In the genomic region with DNA sequence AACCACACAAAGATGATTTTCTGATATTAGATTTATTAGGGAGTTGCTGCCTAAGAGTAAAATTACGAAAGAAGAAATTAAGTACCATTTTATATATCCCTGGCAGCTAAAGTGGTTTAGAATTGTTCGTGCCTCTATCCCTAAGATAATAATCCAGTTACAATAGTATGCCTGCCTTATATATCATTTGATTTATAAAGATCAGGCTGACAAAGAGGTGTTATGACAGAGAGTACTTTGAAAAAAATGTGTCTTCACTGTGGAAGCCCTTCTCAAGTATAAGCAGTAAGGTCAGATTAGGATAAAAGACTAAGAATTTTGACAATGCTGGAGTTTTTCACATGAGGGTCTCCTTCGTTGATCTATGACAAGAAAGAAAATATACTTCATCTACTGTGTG, we compare ENCODE assay signal across 19 cellular contexts.
"Had no signal": no experiment of that assay in that cellular context is flagged by ENCODE, and none has a peak within 500 bp of the region (broad histone marks: within the 10 kb centered on the region; RNA-seq: fewer than 3 reads in every experiment).

No MANE protein-coding gene starts in this region.

- H3K4me3 ChIP-seq: neural progenitor cell, ovary, pancreas, prostate gland, psoas muscle, right atrium auricular region, right lobe of liver, sigmoid colon, skin epidermis, smooth muscle cell, spleen had no signal

- H3K27me3 ChIP-seq: neural progenitor cell, neutrophil, ovary, pancreas, right atrium auricular region, right lobe of liver, sigmoid colon, spleen had no signal

- H3K27ac ChIP-seq: neural progenitor cell, neutrophil, ovary, pancreas, parathyroid adenoma, prostate gland, psoas muscle, right atrium auricular region, right lobe of liver, sigmoid colon, skin epidermis, spleen had no signal

- H3K4me1 ChIP-seq: neural progenitor cell, pancreas, parathyroid adenoma, prostate gland, psoas muscle, right atrium auricular region, right lobe of liver, sigmoid colon, spleen had no signal

- H3K9me3 ChIP-seq: neutrophil, ovary, pancreas, prostate gland, psoas muscle, right atrium auricular region, right lobe of liver, sigmoid colon, spleen had no signal

- H3K36me3 ChIP-seq: neural progenitor cell, neutrophil, ovary, pancreas, prostate gland, right atrium auricular region, right lobe of liver, sigmoid colon, spleen had no signal

- ATAC-seq: naive thymus-derived CD4-positive, alpha-beta T cell; naive thymus-derived CD8-positive, alpha-beta T cell; natural killer cell; natural killer cell treated with Interleukin-12 subunit alpha and Interleukin-12 subunit beta and Interleukin-15 and Interleukin-18, amount 100 ng/mL, for 72 hours; pancreas; psoas muscle; right cardiac atrium; right lobe of liver; sciatic nerve had no signal

- H3K79me2 ChIP-seq: parathyroid adenoma had no signal

- H2AFZ ChIP-seq: neural progenitor cell, parathyroid adenoma had no signal

- H3K4me2 ChIP-seq: neural progenitor cell, smooth muscle cell had no signal

- H3K9ac ChIP-seq: neural progenitor cell, parathyroid adenoma had no signal
